Comparison of ENCODE assay signal across 9 cellular contexts in genomic region chr6:82712826-82713225, GRCh38.
DNase-seq lines count a peak whose midpoint lies in the region; ATAC-seq, FAIRE-seq and TF ChIP-seq lines count a peak whose summit lies in the region.
"Had no signal": no experiment of that assay in that cellular context is flagged by ENCODE, and none has a peak within 500 bp of the region (broad histone marks: within the 10 kb centered on the region; RNA-seq: fewer than 3 reads in every experiment).

No MANE protein-coding gene starts in this region.

- H3K9me2 ChIP-seq in hepatocyte (replicated peaks; ENCODE audit: insufficient read depth) = no peaks in the 10 kb centered on the region

- CTCF ChIA-PET in RWPE1 (lab: Yijun Ruan, JAX) = interaction anchor here (0.6 to 1.0 kb wide), 2 partner anchors 43 to 327 kb away, joined by 3 to 4 read pairs; no protein-coding TSS in a partner anchor

- H3K27me3 ChIP-seq in hepatocyte (no peaks in the 10 kb centered on the region), sigmoid colon (no peaks in the 10 kb centered on the region), tibial artery (no peaks in the 10 kb centered on the region)

- 59% methylated on average over 1 of the region's 1 CpG for WGBS in hepatocyte (ENCODE audit: low lambda C conversion rate, missing lambda C conversion rate)
- 19 to 44% methylated on average over 1 of the region's 1 CpG for WGBS in sigmoid colon, 2 donors

- TF ChIP-seq POLR2A in sigmoid colon (IDR thresholded peaks at IDR 0.05) = no peak

- no peak for ATAC-seq in HG03097 (IDR thresholded peaks at IDR 0.05; ENCODE audit: low FRiP score, unreplicated experiment)
- ATAC-seq: activated CD4-positive, CD25-positive, alpha-beta regulatory T cell treated with anti-CD3 and anti-CD28 coated beads, Interleukin-2, amount 50 U/mL, for 24 hours had no signal

- H3K4me3 ChIP-seq in HFF-Myc (replicated peaks; ENCODE audit: low read depth, low read length) = no peak overlapping the region
- H3K4me3 ChIP-seq in hepatocyte = no peak overlapping the region
- H3K4me3 ChIP-seq in sigmoid colon = no peak overlapping the region
- no peak overlapping the region for H3K4me3 ChIP-seq in tibial artery

- FAIRE-seq in G401.6 (lab: Jason Lieb, UNC) = peak; percentile 85

- H3K79me2 ChIP-seq in hepatocyte = no peaks in the 10 kb centered on the region

- TF ChIP-seq CTCF in HFF-Myc (IDR thresholded peaks at IDR 0.05; ENCODE audit: low read depth, low read length, missing control alignments) (peak; percentile 26), RWPE1 (conservative IDR thresholded peaks at IDR 0.05; ENCODE audit: low read depth) (peak; percentile 35), hepatocyte (IDR thresholded peaks at IDR 0.05; ENCODE audit: poor library complexity) (peak; percentile 39), sigmoid colon (IDR thresholded peaks at IDR 0.05) (no peak), tibial artery (IDR thresholded peaks at IDR 0.05) (no peak)

- no peak for TF ChIP-seq EP300 in sigmoid colon (IDR thresholded peaks at IDR 0.05)

- no peaks in the 10 kb centered on the region for H4K20me1 ChIP-seq in hepatocyte (ENCODE audit: insufficient read depth, poor library complexity, severe bottlenecking)

- POLR2A ChIA-PET in RWPE1 (lab: Yijun Ruan, JAX; ENCODE audit: low non-redundant PET) = no interaction called here

- no peak overlapping the region for H3K4me2 ChIP-seq in hepatocyte

- no peak overlapping the region for H2AFZ ChIP-seq in hepatocyte

- H3K4me1 ChIP-seq in hepatocyte (ENCODE audit: insufficient read depth) = no peaks in the 10 kb centered on the region
- H3K4me1 ChIP-seq in sigmoid colon = no peaks in the 10 kb centered on the region
- no peaks in the 10 kb centered on the region for H3K4me1 ChIP-seq in tibial artery

- DNase-seq in HFF-Myc (ENCODE audit: extremely low read depth, low read depth) (no peak), RWPE1 (ENCODE audit: low spot score) (peak; percentile 10), hepatocyte (ENCODE audit: low spot score) (no peak), sigmoid colon (no peak), AG08396 (ENCODE audit: low spot score) (no peak), tibial artery (no peak)

- H3K36me3 ChIP-seq in hepatocyte (replicated peaks; ENCODE audit: insufficient read depth, low read depth) (no peaks in the 10 kb centered on the region), sigmoid colon (no peaks in the 10 kb centered on the region), tibial artery (no peaks in the 10 kb centered on the region)

- H3K9me3 ChIP-seq in hepatocyte (ENCODE audit: low read depth) (no peaks in the 10 kb centered on the region), sigmoid colon (no peaks in the 10 kb centered on the region), tibial artery (peaks cover 0 to 2% (median 0%) of the 10 kb centered on the region in 3 donors)

- no peak overlapping the region for H3K27ac ChIP-seq in RWPE1
- no peak overlapping the region for H3K27ac ChIP-seq in hepatocyte
- H3K27ac ChIP-seq in sigmoid colon = peak overlapping the region in 1 of 4 donors; percentile 70
- no peak overlapping the region for H3K27ac ChIP-seq in tibial artery

- intact Hi-C loops in sigmoid colon (cut with DNase I) = no loop called here
- intact Hi-C loops in tibial artery (cut with DNase I; ENCODE audit: low total_unique reads) = no loop called here

Comparison
In these comparisons a context has a peak if more than half of its experiments do, and no peak if none do; other contexts are left out.
1. CTCF ChIP-seq: peak in HFF-Myc (single experiment), RWPE1 (single experiment) and hepatocyte (single experiment); none in sigmoid colon (0 of 4) and tibial artery (0 of 2).